In genomic region chr1:3215198-3216045, GRCh38 we compare ENCODE assay signal across 19 cellular contexts.
DNase-seq lines count a peak whose midpoint lies in the region; ATAC-seq and TF ChIP-seq lines count a peak whose summit lies in the region.
"Had no signal": no experiment of that assay in that cellular context is flagged by ENCODE, and none has a peak within 500 bp of the region (broad histone marks: within the 10 kb centered on the region; RNA-seq: fewer than 3 reads in every experiment).

No MANE protein-coding gene starts in this region.

- no peak for ATAC-seq in GM18517 (IDR thresholded peaks at IDR 0.05; ENCODE audit: unreplicated experiment)
- ATAC-seq in stimulated activated naive CD8-positive, alpha-beta T cell treated with anti-CD3 and anti-CD28 coated beads, Interleukin-15, amount 100 ng/mL, for 72 hours = no peak

- WGBS in endodermal cell (ENCODE audit: insufficient coverage in 1 of 2, insufficient read length in 1 of 2), 2 experiments = 69 to 92% methylated on average over 15 to 27 of the region's 28 CpGs

- intact Hi-C loops in tibial artery (cut with DNase I; ENCODE audit: low total_unique reads) = no loop called here

- no peak overlapping the region for H3K27ac Mint-ChIP-seq in endodermal cell
- H3K27ac Mint-ChIP-seq in stimulated activated naive CD8-positive, alpha-beta T cell treated with anti-CD3 and anti-CD28 coated beads, Interleukin-15, amount 100 ng/mL, for 72 hours = peak overlapping the region in 1 of 2 donors; percentile 46
- H3K27ac Mint-ChIP-seq: CD4-positive, alpha-beta memory T cell had no signal

- H3K36me3 ChIP-seq in endodermal cell (ENCODE audit: control insufficient read depth, insufficient read depth, low read length) (no peaks in the 10 kb centered on the region), tibial artery (no peaks in the 10 kb centered on the region)

- peak; percentile 15 for DNase-seq in NAMALWA (ENCODE audit: low spot score)
- no peak for DNase-seq in endodermal cell
- peak; percentile 38 for DNase-seq in midbrain (lab: John Stamatoyannopoulos, UW)
- DNase-seq in tibial artery = no peak
- no peak for DNase-seq in GM19238 (ENCODE audit: insufficient read length, low spot score)
- DNase-seq in activated naive CD4-positive, alpha-beta T cell (lab: John Stamatoyannopoulos, UW) = no peak
- DNase-seq in stimulated activated naive CD8-positive, alpha-beta T cell treated with anti-CD3 and anti-CD28 coated beads, Interleukin-15, amount 100 ng/mL, for 72 hours = no peak
- DNase-seq: AML-193; CD4-positive, alpha-beta memory T cell; H7; NCI-H1092 treated with DMSO at 0.1 percent for 48 hours; NCI-H1694; NCI-H2107; NCI-H226; NCI-H526 treated with DMSO at 0.1 percent for 48 hours; NK-92 treated with Interleukin-12 subunit alpha and Interleukin-12 subunit beta, amount 100 ng/mL, for 24 hours; OCI-M1 had no signal

- H3K27ac ChIP-seq in endodermal cell (ENCODE audit: low read depth, low read length) (peak overlapping the region; percentile 100), tibial artery (peak overlapping the region; percentile 67 to 81)
- H3K27ac ChIP-seq: KMS-11 had no signal

- no peak for TF ChIP-seq CTCF in endodermal cell (conservative IDR thresholded peaks at IDR 0.05)
- no peak for TF ChIP-seq CTCF in tibial artery (IDR thresholded peaks at IDR 0.05)

- H3K4me3 Mint-ChIP-seq in endodermal cell = no peak overlapping the region
- H3K4me3 Mint-ChIP-seq in stimulated activated naive CD8-positive, alpha-beta T cell treated with anti-CD3 and anti-CD28 coated beads, Interleukin-15, amount 100 ng/mL, for 72 hours = no peak overlapping the region
- H3K4me3 Mint-ChIP-seq: CD4-positive, alpha-beta memory T cell had no signal

- H3K9me3 ChIP-seq in endodermal cell (ENCODE audit: control insufficient read depth, low read length) (no peaks in the 10 kb centered on the region), tibial artery (no peaks in the 10 kb centered on the region)

- no peak overlapping the region for H3K4me3 ChIP-seq in endodermal cell (ENCODE audit: low read length)
- H3K4me3 ChIP-seq in tibial artery = no peak overlapping the region

- no peaks in the 10 kb centered on the region for H3K4me1 ChIP-seq in endodermal cell (ENCODE audit: control insufficient read depth, insufficient read depth, low read length)
- H3K4me1 ChIP-seq in tibial artery = peaks cover 0 to 66% (median 60%) of the 10 kb centered on the region in 4 donors

- H3K27me3 Mint-ChIP-seq in endodermal cell (ENCODE audit: insufficient read depth) = no peaks in the 10 kb centered on the region
- H3K27me3 Mint-ChIP-seq in stimulated activated naive CD8-positive, alpha-beta T cell treated with anti-CD3 and anti-CD28 coated beads, Interleukin-15, amount 100 ng/mL, for 72 hours = peaks cover 28% of the 10 kb centered on the region

- no peaks in the 10 kb centered on the region for H3K27me3 ChIP-seq in endodermal cell (ENCODE audit: control insufficient read depth, insufficient read depth, low read length, poor library complexity, severe bottlenecking)
- H3K27me3 ChIP-seq in tibial artery = no peaks in the 10 kb centered on the region

- no peaks in the 10 kb centered on the region for H3K36me3 Mint-ChIP-seq in endodermal cell (ENCODE audit: low read depth)
- H3K36me3 Mint-ChIP-seq: CD4-positive, alpha-beta memory T cell had no signal

- no peak overlapping the region for H3K9ac ChIP-seq in endodermal cell (ENCODE audit: extremely low read depth, low read length, poor library complexity, severe bottlenecking)
- H3K9ac ChIP-seq: KMS-11 had no signal

- H3K4me1 Mint-ChIP-seq in endodermal cell = peaks cover 2% of the 10 kb centered on the region
- H3K4me1 Mint-ChIP-seq in stimulated activated naive CD8-positive, alpha-beta T cell treated with anti-CD3 and anti-CD28 coated beads, Interleukin-15, amount 100 ng/mL, for 72 hours = no peaks in the 10 kb centered on the region
- H3K4me1 Mint-ChIP-seq: CD4-positive, alpha-beta memory T cell had no signal

- no peaks in the 10 kb centered on the region for H3K9me3 Mint-ChIP-seq in endodermal cell
- H3K9me3 Mint-ChIP-seq in stimulated activated naive CD8-positive, alpha-beta T cell treated with anti-CD3 and anti-CD28 coated beads, Interleukin-15, amount 100 ng/mL, for 72 hours = no peaks in the 10 kb centered on the region
- H3K9me3 Mint-ChIP-seq: CD4-positive, alpha-beta memory T cell had no signal

Comparison
In these comparisons a context has a peak if more than half of its experiments do, and no peak if none do; other contexts are left out.
1. DNase-seq: peak in NAMALWA (single experiment) and midbrain (single experiment); none in endodermal cell (single experiment), tibial artery (0 of 2), GM19238 (single experiment), activated naive CD4-positive, alpha-beta T cell (0 of 4) and stimulated activated naive CD8-positive, alpha-beta T cell treated with anti-CD3 and anti-CD28 coated beads, Interleukin-15, amount 100 ng/mL, for 72 hours (0 of 2).